In the genomic region with DNA sequence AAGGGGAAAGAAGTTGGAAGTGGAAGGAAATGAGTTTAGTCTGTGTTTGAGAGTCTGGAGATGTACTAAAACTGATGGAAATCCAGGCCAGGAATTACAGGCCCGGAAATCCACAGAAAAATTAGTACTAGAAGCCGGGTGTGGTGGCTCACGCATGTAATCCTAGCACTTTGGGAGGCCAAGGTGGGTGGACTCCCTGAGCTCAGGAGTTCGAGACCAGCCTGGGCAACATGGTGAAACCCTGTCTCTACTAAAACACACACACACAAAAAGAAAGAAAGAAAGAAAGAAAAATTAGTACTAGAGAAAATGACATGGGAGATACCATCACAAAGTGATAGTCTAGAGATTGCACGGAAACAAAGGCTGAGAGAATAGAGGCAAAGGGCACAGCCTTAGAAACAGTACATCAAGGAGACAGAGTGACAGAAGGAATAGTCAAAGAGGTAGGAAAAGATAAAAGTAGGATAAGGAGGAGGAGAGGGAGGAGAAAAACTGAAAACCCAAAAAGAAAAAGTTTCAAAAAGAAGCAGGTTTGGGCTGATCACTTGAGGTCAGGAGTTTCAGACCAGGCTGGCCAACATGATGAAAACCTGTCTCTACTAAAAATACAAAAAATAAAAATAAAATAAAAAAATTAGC, we compare ENCODE assay signal across 2 cellular contexts.
TF ChIP-seq lines count a peak whose summit lies in the region.

No MANE protein-coding gene starts in this region.

TF ChIP-seq in GM23338, 12 proteins besides CTCF, POLR2A, EP300 and RAD21 (continues in another document):
- TF ChIP-seq, protein P1, sequence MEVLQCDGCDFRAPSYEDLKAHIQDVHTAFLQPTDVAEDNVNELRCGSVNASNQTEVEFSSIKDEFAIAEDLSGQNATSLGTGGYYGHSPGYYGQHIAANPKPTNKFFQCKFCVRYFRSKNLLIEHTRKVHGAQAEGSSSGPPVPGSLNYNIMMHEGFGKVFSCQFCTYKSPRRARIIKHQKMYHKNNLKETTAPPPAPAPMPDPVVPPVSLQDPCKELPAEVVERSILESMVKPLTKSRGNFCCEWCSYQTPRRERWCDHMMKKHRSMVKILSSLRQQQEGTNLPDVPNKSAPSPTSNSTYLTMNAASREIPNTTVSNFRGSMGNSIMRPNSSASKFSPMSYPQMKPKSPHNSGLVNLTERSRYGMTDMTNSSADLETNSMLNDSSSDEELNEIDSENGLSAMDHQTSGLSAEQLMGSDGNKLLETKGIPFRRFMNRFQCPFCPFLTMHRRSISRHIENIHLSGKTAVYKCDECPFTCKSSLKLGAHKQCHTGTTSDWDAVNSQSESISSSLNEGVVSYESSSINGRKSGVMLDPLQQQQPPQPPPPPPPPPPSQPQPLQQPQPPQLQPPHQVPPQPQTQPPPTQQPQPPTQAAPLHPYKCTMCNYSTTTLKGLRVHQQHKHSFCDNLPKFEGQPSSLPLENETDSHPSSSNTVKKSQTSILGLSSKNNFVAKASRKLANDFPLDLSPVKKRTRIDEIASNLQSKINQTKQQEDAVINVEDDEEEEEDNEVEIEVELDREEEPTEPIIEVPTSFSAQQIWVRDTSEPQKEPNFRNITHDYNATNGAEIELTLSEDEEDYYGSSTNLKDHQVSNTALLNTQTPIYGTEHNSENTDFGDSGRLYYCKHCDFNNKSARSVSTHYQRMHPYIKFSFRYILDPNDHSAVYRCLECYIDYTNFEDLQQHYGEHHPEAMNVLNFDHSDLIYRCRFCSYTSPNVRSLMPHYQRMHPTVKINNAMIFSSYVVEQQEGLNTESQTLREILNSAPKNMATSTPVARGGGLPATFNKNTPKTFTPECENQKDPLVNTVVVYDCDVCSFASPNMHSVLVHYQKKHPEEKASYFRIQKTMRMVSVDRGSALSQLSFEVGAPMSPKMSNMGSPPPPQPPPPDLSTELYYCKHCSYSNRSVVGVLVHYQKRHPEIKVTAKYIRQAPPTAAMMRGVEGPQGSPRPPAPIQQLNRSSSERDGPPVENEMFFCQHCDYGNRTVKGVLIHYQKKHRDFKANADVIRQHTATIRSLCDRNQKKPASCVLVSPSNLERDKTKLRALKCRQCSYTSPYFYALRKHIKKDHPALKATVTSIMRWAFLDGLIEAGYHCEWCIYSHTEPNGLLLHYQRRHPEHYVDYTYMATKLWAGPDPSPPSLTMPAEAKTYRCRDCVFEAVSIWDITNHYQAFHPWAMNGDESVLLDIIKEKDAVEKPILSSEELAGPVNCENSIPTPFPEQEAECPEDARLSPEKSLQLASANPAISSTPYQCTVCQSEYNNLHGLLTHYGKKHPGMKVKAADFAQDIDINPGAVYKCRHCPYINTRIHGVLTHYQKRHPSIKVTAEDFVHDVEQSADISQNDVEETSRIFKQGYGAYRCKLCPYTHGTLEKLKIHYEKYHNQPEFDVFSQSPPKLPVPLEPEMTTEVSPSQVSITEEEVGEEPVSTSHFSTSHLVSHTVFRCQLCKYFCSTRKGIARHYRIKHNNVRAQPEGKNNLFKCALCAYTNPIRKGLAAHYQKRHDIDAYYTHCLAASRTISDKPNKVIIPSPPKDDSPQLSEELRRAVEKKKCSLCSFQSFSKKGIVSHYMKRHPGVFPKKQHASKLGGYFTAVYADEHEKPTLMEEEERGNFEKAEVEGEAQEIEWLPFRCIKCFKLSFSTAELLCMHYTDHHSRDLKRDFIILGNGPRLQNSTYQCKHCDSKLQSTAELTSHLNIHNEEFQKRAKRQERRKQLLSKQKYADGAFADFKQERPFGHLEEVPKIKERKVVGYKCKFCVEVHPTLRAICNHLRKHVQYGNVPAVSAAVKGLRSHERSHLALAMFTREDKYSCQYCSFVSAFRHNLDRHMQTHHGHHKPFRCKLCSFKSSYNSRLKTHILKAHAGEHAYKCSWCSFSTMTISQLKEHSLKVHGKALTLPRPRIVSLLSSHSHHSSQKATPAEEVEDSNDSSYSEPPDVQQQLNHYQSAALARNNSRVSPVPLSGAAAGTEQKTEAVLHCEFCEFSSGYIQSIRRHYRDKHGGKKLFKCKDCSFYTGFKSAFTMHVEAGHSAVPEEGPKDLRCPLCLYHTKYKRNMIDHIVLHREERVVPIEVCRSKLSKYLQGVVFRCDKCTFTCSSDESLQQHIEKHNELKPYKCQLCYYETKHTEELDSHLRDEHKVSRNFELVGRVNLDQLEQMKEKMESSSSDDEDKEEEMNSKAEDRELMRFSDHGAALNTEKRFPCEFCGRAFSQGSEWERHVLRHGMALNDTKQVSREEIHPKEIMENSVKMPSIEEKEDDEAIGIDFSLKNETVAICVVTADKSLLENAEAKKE (CRISPR knock-in tag; IDR thresholded peaks at IDR 0.05), result no peak
- no peak for TF ChIP-seq POLR2AphosphoS5 (IDR thresholded peaks at IDR 0.05; ENCODE audit: low read depth)
- no peak for TF ChIP-seq STAT1 (IDR thresholded peaks at IDR 0.05; ENCODE audit: unreplicated experiment)
- no peak for TF ChIP-seq JUNB (IDR thresholded peaks at IDR 0.05; ENCODE audit: unreplicated experiment)
- TF ChIP-seq ZNF331 (CRISPR knock-in tag; IDR thresholded peaks at IDR 0.05; ENCODE audit: low read depth), result no peak
- TF ChIP-seq ZNF114 (CRISPR knock-in tag; IDR thresholded peaks at IDR 0.05), result no peak
- TF ChIP-seq ETS1 (IDR thresholded peaks at IDR 0.05), result no peak
- TF ChIP-seq REST (IDR thresholded peaks at IDR 0.05; ENCODE audit: unreplicated experiment), result no peak
- TF ChIP-seq EZH2 (IDR thresholded peaks at IDR 0.05; ENCODE audit: low read depth, unreplicated experiment), result no peak

TF ChIP-seq in WTC11, 78 proteins besides CTCF, POLR2A, EP300 and RAD21 (continues in another document):
- TF ChIP-seq CREB1 (CRISPR knock-in tag; IDR thresholded peaks at IDR 0.05) (no peak), ZNF396 (CRISPR knock-in tag; IDR thresholded peaks at IDR 0.05; ENCODE audit: borderline replicate concordance) (no peak), USF2 (CRISPR knock-in tag; IDR thresholded peaks at IDR 0.05) (no peak), GTF2I (CRISPR knock-in tag; conservative IDR thresholded peaks at IDR 0.05) (no peak), HMGA2 (CRISPR knock-in tag; IDR thresholded peaks at IDR 0.05) (no peak), SP1 (CRISPR knock-in tag; conservative IDR thresholded peaks at IDR 0.05) (no peak), ZNF512 (CRISPR knock-in tag; IDR thresholded peaks at IDR 0.05; ENCODE audit: borderline replicate concordance) (no peak), JUN (CRISPR knock-in tag; IDR thresholded peaks at IDR 0.05) (no peak), KAT7 (CRISPR knock-in tag; IDR thresholded peaks at IDR 0.05; ENCODE audit: borderline replicate concordance) (no peak), ZNF532 (CRISPR knock-in tag; IDR thresholded peaks at IDR 0.05; ENCODE audit: borderline replicate concordance) (no peak), AR (CRISPR knock-in tag; IDR thresholded peaks at IDR 0.05) (no peak), NFYB (CRISPR knock-in tag; conservative IDR thresholded peaks at IDR 0.05; ENCODE audit: low read depth) (no peak), CBFB (CRISPR knock-in tag; IDR thresholded peaks at IDR 0.05; ENCODE audit: low read depth) (no peak), ZNF219 (CRISPR knock-in tag; IDR thresholded peaks at IDR 0.05; ENCODE audit: borderline replicate concordance) (no peak), OVOL2 (CRISPR knock-in tag; IDR thresholded peaks at IDR 0.05; ENCODE audit: borderline replicate concordance) (no peak), GRHL2 (CRISPR knock-in tag; IDR thresholded peaks at IDR 0.05; ENCODE audit: insufficient replicate concordance, severe bottlenecking) (no peak), ZBTB21 (CRISPR knock-in tag; IDR thresholded peaks at IDR 0.05; ENCODE audit: borderline replicate concordance) (no peak)
- TF ChIP-seq, protein P2, sequence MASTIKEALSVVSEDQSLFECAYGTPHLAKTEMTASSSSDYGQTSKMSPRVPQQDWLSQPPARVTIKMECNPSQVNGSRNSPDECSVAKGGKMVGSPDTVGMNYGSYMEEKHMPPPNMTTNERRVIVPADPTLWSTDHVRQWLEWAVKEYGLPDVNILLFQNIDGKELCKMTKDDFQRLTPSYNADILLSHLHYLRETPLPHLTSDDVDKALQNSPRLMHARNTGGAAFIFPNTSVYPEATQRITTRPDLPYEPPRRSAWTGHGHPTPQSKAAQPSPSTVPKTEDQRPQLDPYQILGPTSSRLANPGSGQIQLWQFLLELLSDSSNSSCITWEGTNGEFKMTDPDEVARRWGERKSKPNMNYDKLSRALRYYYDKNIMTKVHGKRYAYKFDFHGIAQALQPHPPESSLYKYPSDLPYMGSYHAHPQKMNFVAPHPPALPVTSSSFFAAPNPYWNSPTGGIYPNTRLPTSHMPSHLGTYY (CRISPR knock-in tag; IDR thresholded peaks at IDR 0.05), result no peak
- TF ChIP-seq, protein P3, sequence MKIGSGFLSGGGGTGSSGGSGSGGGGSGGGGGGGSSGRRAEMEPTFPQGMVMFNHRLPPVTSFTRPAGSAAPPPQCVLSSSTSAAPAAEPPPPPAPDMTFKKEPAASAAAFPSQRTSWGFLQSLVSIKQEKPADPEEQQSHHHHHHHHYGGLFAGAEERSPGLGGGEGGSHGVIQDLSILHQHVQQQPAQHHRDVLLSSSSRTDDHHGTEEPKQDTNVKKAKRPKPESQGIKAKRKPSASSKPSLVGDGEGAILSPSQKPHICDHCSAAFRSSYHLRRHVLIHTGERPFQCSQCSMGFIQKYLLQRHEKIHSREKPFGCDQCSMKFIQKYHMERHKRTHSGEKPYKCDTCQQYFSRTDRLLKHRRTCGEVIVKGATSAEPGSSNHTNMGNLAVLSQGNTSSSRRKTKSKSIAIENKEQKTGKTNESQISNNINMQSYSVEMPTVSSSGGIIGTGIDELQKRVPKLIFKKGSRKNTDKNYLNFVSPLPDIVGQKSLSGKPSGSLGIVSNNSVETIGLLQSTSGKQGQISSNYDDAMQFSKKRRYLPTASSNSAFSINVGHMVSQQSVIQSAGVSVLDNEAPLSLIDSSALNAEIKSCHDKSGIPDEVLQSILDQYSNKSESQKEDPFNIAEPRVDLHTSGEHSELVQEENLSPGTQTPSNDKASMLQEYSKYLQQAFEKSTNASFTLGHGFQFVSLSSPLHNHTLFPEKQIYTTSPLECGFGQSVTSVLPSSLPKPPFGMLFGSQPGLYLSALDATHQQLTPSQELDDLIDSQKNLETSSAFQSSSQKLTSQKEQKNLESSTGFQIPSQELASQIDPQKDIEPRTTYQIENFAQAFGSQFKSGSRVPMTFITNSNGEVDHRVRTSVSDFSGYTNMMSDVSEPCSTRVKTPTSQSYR (CRISPR knock-in tag; IDR thresholded peaks at IDR 0.05), result no peak
